Comparison of ENCODE assay signal across 1 cellular context in the genomic region with DNA sequence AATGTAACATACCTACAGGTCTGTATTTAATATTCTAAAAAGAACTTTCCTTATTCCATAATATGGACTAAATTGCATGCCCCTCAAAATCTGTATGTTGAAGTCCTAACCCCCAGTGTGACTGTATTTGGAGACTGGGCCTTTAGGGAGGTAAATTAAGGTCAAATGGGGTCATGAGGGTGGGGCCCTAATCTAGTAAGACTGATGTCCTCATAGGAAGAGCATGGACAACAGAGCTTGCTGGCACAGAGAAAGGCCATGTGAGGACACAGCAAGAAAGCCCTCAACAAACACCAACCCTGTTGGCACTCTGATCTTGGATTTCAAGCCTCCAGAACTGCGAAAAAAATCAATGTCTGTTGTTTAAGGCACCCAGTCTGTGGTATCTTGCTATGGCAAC.
TF ChIP-seq lines count a peak whose summit lies in the region.

No MANE protein-coding gene starts in this region.

TF ChIP-seq in HepG2, 621 proteins besides CTCF, POLR2A, EP300 and RAD21:
- TF ChIP-seq RBM22 (optimal IDR thresholded peaks at IDR 0.05; ENCODE audit: low read length) (peak; percentile 75), POLR2AphosphoS2 (IDR thresholded peaks at IDR 0.05; ENCODE audit: low read depth, low read length) (peak; percentile 62; the same call in 1 of the 2 replicates), RFX1 (IDR thresholded peaks at IDR 0.05) (no peak)
- TF ChIP-seq, protein P1, sequence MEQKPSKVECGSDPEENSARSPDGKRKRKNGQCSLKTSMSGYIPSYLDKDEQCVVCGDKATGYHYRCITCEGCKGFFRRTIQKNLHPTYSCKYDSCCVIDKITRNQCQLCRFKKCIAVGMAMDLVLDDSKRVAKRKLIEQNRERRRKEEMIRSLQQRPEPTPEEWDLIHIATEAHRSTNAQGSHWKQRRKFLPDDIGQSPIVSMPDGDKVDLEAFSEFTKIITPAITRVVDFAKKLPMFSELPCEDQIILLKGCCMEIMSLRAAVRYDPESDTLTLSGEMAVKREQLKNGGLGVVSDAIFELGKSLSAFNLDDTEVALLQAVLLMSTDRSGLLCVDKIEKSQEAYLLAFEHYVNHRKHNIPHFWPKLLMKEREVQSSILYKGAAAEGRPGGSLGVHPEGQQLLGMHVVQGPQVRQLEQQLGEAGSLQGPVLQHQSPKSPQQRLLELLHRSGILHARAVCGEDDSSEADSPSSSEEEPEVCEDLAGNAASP (CRISPR knock-in tag; IDR thresholded peaks at IDR 0.05; ENCODE audit: borderline replicate concordance): peak; percentile 72; the same call in 1 of the 2 replicates
